15 cellular contexts compared by ENCODE assay signal in the genomic region with DNA sequence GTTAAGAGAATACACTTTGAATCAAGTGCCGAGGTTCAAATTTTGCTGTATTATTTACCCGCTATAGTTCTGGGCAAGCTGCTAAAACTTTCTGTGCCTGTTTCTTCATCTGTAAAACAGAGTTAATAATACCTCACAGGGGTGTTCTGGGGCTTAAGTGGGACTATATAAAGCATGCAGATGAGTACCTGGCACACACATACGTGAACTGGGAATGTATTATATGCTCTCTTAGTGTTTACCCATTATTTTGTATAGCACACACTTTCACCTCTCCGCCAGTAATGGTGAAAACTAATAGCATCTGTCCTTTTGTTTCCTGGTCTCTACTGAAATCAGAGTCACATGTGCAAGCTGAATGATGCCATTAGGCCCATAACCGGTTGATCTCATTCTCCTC. TPM values are rescaled to one million over a fixed set of nuclear protein-coding genes. Genes with fewer than 3 reads are reported as not detected.
DNase-seq lines count a peak whose midpoint lies in the region; ATAC-seq lines count a peak whose summit lies in the region.
"Had no signal": no experiment of that assay in that cellular context is flagged by ENCODE, and none has a peak within 500 bp of the region (broad histone marks: within the 10 kb centered on the region; RNA-seq: fewer than 3 reads in every experiment).

No MANE protein-coding gene starts in this region.

- ATAC-seq in Right ventricle myocardium superior (ENCODE audit: poor library complexity): peak; percentile 47
- no peak for ATAC-seq in HG02981 (IDR thresholded peaks at IDR 0.05; ENCODE audit: unreplicated experiment)
- no peak for ATAC-seq in stimulated activated naive CD8-positive, alpha-beta T cell treated with anti-CD3 and anti-CD28 coated beads, Interleukin-15, Interleukin-2, amounts not matched to agents 100 U/mL and 50 U/mL, for 24 hours
- ATAC-seq: A549, GM12878 had no signal

- DNase-seq in Right ventricle myocardium superior (no peak), cardiac septum (ENCODE audit: low spot score) (no peak), NCI-H2081 (lab: John Stamatoyannopoulos, UW) (peak; percentile 34 to 89), NCI-H774 (lab: John Stamatoyannopoulos, UW) (peak; percentile 60), dedifferentiated amniotic fluid mesenchymal stem cell (ENCODE audit: extremely low spot score) (no peak)
- no peak for DNase-seq in stimulated activated naive CD8-positive, alpha-beta T cell treated with anti-CD3 and anti-CD28 coated beads, Interleukin-15, Interleukin-2, amounts not matched to agents 100 U/mL and 50 U/mL, for 24 hours
- DNase-seq: Caco-2, HCEC 1CT, NCI-H146, NCI-H2171 treated with DMSO at 0.1 percent for 48 hours, SJCRH30 had no signal

- intact Hi-C loops in Right ventricle myocardium superior (cut with DNase I) (no loop called here), cardiac septum (cut with DNase I) (no loop called here)

RNA-seq across cellular contexts. Expression of a gene that starts 3.7 kb away (rescaled TPM):
- total RNA-seq in Right ventricle myocardium superior (not detected), cardiac septum (0.35 TPM)
- total RNA-seq: GM12878, HT-29 had no signal

Comparison
In these comparisons a context has a peak if more than half of its experiments do, and no peak if none do; other contexts are left out.
1. DNase-seq: peak in NCI-H2081 (2 of 2) and NCI-H774 (single experiment); none in Right ventricle myocardium superior (single experiment), cardiac septum (single experiment), dedifferentiated amniotic fluid mesenchymal stem cell (single experiment) and stimulated activated naive CD8-positive, alpha-beta T cell treated with anti-CD3 and anti-CD28 coated beads, Interleukin-15, Interleukin-2, amounts not matched to agents 100 U/mL and 50 U/mL, for 24 hours (single experiment).